40 cellular contexts compared by ENCODE assay signal in genomic region chr7:123047955-123048354, GRCh38. TPM values are rescaled to one million over a fixed set of nuclear protein-coding genes. Genes with fewer than 3 reads are reported as not detected.
"Had no signal": no experiment of that assay in that cellular context is flagged by ENCODE, and none has a peak within 500 bp of the region (broad histone marks: within the 10 kb centered on the region; RNA-seq: fewer than 3 reads in every experiment).

No MANE protein-coding gene starts in this region.

- H3K27me3 ChIP-seq: adrenal gland, ascending aorta, body of pancreas, brain microvascular endothelial cell, breast epithelium, cardiac muscle cell had no signal

- H3K4me1 ChIP-seq: adrenal gland, ascending aorta, body of pancreas, breast epithelium had no signal

- H3K4me3 ChIP-seq: adrenal gland, ascending aorta, body of pancreas, breast epithelium, cardiac muscle cell had no signal

- H3K36me3 ChIP-seq: adrenal gland, ascending aorta, brain microvascular endothelial cell, breast epithelium, cardiac muscle cell had no signal

- FAIRE-seq: astrocyte, bronchial epithelial cell had no signal

- ATAC-seq: activated naive CD4-positive, alpha-beta T cell treated with anti-CD3 and anti-CD28 coated beads, Interleukin-2, amount 50 U/mL, for 72 hours; activated naive CD8-positive, alpha-beta T cell treated with anti-CD3 and anti-CD28 coated beads, Interleukin-2, amount 50 U/mL, for 24 hours; activated T-cell treated with anti-CD3 and anti-CD28 coated beads, Interleukin-2, amount 50 U/mL, for 4 hours; activated T-cell treated with anti-CD3 and anti-CD28 coated beads, Interleukin-2, amount 50 U/mL, for 72 hours; activated T-helper 17 cell treated with anti-CD3 and anti-CD28 coated beads, Interleukin-2, amount 50 U/mL, for 72 hours; body of pancreas had no signal

- DNase-seq: activated effector memory CD4-positive, alpha-beta T cell treated with anti-CD3 and anti-CD28 coated beads, Interleukin-2, amount 50 U/mL, for 16 hours; activated effector memory CD4-positive, alpha-beta T cell treated with Interleukin-2 at 50 U/mL for 16 hours; activated gamma-delta T cell; activated gamma-delta T cell treated with Interleukin-2 at 50 U/mL for 16 hours; activated naive CD4-positive, alpha-beta T cell; activated naive CD4-positive, alpha-beta T cell treated with anti-CD3 and anti-CD28 coated beads for 36 hours; activated naive CD4-positive, alpha-beta T cell treated with anti-CD3 and anti-CD28 coated beads, Interleukin-2, amount 10 ng/mL, durations not matched to agents 7 days and 5 days; activated naive CD4-positive, alpha-beta T cell treated with anti-CD3 and anti-CD28 coated beads, Interleukin-2, amount 50 U/mL, for 16 hours; activated naive CD4-positive, alpha-beta T cell treated with Interleukin-2 at 50 U/mL for 16 hours; activated naive CD8-positive, alpha-beta T cell treated with anti-CD3 and anti-CD28 coated beads for 36 hours; activated naive CD8-positive, alpha-beta T cell treated with anti-CD3 and anti-CD28 coated beads, Interleukin-2, amount 10 ng/mL, durations not matched to agents 7 days and 5 days; activated naive CD8-positive, alpha-beta T cell treated with anti-CD3 and anti-CD28 coated beads, Interleukin-2, amount 50 U/mL, for 24 hours; activated T-cell treated with anti-CD3 and anti-CD28 coated beads, Interleukin-2, amount 50 U/mL, for 1 hour; activated T-cell treated with anti-CD3 and anti-CD28 coated beads, Interleukin-2, amount 50 U/mL, for 24 hours; activated T-cell treated with anti-CD3 and anti-CD28 coated beads, Interleukin-2, amount 50 U/mL, for 4 hours; activated T-cell treated with anti-CD3 and anti-CD28 coated beads, Interleukin-2, amount 50 U/mL, for 48 hours; activated T-cell treated with anti-CD3 and anti-CD28 coated beads, Interleukin-2, amount 50 U/mL, for 72 hours; adrenal gland; amniotic stem cell; amygdala; anterior cingulate cortex; aorta; body of pancreas; brain microvascular endothelial cell; caudate nucleus; central memory CD4-positive, alpha-beta T cell; cerebellar nuclear complex had no signal

- H3K27ac ChIP-seq: adrenal gland, ascending aorta, body of pancreas, brain microvascular endothelial cell, breast epithelium, cardiac muscle cell had no signal

RNA-seq across cellular contexts. Expression of gene TAS2R16, which starts 52.5 kb away (rescaled TPM):
- total RNA-seq: activated naive CD4-positive, alpha-beta T cell treated with anti-CD3 and anti-CD28 coated beads for 36 hours; activated naive CD4-positive, alpha-beta T cell treated with anti-CD3 and anti-CD28 coated beads, Interleukin-2, amount 50 U/mL, for 72 hours; activated naive CD8-positive, alpha-beta T cell treated with anti-CD3 and anti-CD28 coated beads for 36 hours; activated naive CD8-positive, alpha-beta T cell treated with anti-CD3 and anti-CD28 coated beads, Interleukin-2, amount 10 ng/mL, durations not matched to agents 7 days and 5 days; activated T-cell treated with anti-CD3 and anti-CD28 coated beads, Interleukin-2, amount 50 U/mL, for 4 hours; activated T-cell treated with anti-CD3 and anti-CD28 coated beads, Interleukin-2, amount 50 U/mL, for 72 hours; activated T-helper 1 cell treated with anti-CD3 and anti-CD28 coated beads, Interleukin-12 subunit alpha, Interleukin-12 subunit beta, Interleukin-2, Interleukin-4 antibody, amounts not matched to agents 30 ng/mL and 10 ng/mL and 1 ng/mL, durations not matched to agents 14 hours and 24 hours and 36 hours; activated T-helper 17 cell treated with anti-CD3 and anti-CD28 coated beads, Interleukin-2, amount 50 U/mL, for 72 hours; activated T-helper 2 cell treated with anti-CD3 and anti-CD28 coated beads, Interferon-gamma antibody, Interleukin-2, Interleukin-4, amounts not matched to agents 10 μg/mL and 5 μg/mL and 100 μg/mL, durations not matched to agents 14 hours and 24 hours and 36 hours; adrenal gland; aorta; ascending aorta; astrocyte; body of pancreas; breast epithelium; bronchial epithelial cell; cardiac muscle cell; cardiac septum; cerebellum; chondrocyte had no signal
- polyA plus RNA-seq: adipose tissue, adrenal gland, aorta, cardiac muscle cell had no signal
